11 cellular contexts compared by ENCODE assay signal in genomic region chr9:128439273-128439672, GRCh38.
"Had no signal": no experiment of that assay in that cellular context is flagged by ENCODE, and none has a peak within 500 bp of the region (broad histone marks: within the 10 kb centered on the region; RNA-seq: fewer than 3 reads in every experiment).

No MANE protein-coding gene starts in this region.

- H3K36me3 ChIP-seq: left lung, ovary, thoracic aorta had no signal

- H3K27me3 Mint-ChIP-seq: activated CD4-positive, alpha-beta memory T cell treated with anti-CD3 and anti-CD28 coated beads for 36 hours; activated naive CD8-positive, alpha-beta T cell; stimulated activated naive CD8-positive, alpha-beta T cell treated with anti-CD3 and anti-CD28 coated beads, Interleukin-15, amount 100 ng/mL, for 72 hours had no signal

- H3K27ac Mint-ChIP-seq: activated naive CD8-positive, alpha-beta T cell had no signal

- H3K27me3 ChIP-seq: dorsolateral prefrontal cortex, heart left ventricle, left lung, ovary had no signal

- H3K36me3 Mint-ChIP-seq: activated CD4-positive, alpha-beta memory T cell treated with anti-CD3 and anti-CD28 coated beads for 36 hours; activated naive CD8-positive, alpha-beta T cell had no signal

- H3K27ac ChIP-seq: left lung, ovary, thoracic aorta had no signal

- H3K4me3 Mint-ChIP-seq: activated CD4-positive, alpha-beta memory T cell treated with anti-CD3 and anti-CD28 coated beads for 36 hours; activated naive CD8-positive, alpha-beta T cell; activated T-cell treated with anti-CD3 and anti-CD28 coated beads, Interleukin-2, amount 50 U/mL, for 4 hours; neural crest cell; stimulated activated naive CD8-positive, alpha-beta T cell treated with anti-CD3 and anti-CD28 coated beads, Interleukin-15, amount 100 ng/mL, for 72 hours had no signal

- DNase-seq: activated gamma-delta T cell had no signal

- H3K9me3 ChIP-seq: heart left ventricle, left lung, ovary, thoracic aorta had no signal

- H3K9me3 Mint-ChIP-seq: activated CD4-positive, alpha-beta memory T cell treated with anti-CD3 and anti-CD28 coated beads for 36 hours; activated T-cell treated with anti-CD3 and anti-CD28 coated beads, Interleukin-2, amount 50 U/mL, for 4 hours; neural crest cell; stimulated activated naive CD8-positive, alpha-beta T cell treated with anti-CD3 and anti-CD28 coated beads, Interleukin-15, amount 100 ng/mL, for 72 hours had no signal

- H3K4me3 ChIP-seq: dorsolateral prefrontal cortex, heart left ventricle, left lung, ovary, thoracic aorta had no signal
